ENCODE assay signal across 8 cellular contexts in the genomic region with DNA sequence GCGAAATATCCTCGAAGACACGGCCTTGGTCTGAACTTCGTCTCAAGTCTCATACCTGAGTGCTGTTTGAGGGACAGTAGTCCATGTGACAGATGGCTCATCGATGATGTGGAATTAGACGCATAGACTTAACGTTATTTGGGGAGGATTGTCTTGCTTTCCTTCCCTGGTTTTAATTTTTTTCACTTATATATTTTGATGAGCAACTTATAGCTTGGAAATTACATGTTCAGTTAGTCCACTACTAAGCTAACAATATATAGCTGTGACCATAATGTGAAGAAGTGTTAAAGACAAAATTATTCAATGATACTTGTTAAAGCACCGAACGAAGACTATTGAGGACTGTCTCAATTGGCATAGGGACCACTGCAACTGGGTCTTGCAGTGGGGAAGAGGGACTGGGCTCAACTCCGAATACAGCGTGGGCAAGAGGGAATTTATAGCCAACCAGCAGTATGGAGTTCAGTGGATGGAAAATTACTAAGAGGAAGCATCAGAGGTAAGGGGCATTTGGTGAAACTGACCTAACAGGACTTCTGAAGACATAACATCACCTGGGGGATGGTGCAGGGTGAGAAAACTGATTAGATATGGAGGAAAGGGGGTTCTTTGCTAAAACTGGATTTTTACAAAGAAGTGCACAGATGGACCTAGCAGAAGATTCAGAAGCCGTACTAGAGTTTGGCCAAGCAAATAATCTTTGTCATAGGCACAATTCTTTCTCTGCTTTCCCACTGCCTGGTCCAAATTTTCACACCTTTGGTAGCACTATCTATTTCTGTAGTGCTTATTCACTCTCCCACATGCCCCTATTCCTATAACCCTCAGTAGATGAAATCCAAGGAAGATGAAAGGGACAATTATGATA. TPM values are rescaled to one million over a fixed set of nuclear protein-coding genes. Genes with fewer than 3 reads are reported as not detected.
DNase-seq lines count a peak whose midpoint lies in the region; ATAC-seq, FAIRE-seq and TF ChIP-seq lines count a peak whose summit lies in the region.

No MANE protein-coding gene starts in this region.

- in situ Hi-C loops in K562 (cut with MboI), result loop anchor here (5.0 to 10.0 kb wide), 2 partner anchors 78 to 160 kb away; a partner anchor contains a TSS

- intact Hi-C loops in K562 (cut with micrococcal nuclease) (loop anchor here (1.0 to 10.0 kb wide), 9 partner anchors 67 to 310 kb away; a partner anchor contains a TSS), upper lobe of right lung (cut with DNase I) (no loop called here)

- POLR2A ChIA-PET in K562 (lab: Yijun Ruan, JAX), result interaction anchor here (1.6 to 2.3 kb wide), 2 partner anchors 18 to 30 kb away, joined by 4 to 6 read pairs; no protein-coding TSS in a partner anchor

- peak overlapping the region; percentile 97 for H2AFZ ChIP-seq in K562 (ENCODE audit: low read depth, low read length)

- no TSS peak for BruUV-seq in K562 (replicated peaks; lab: Mats Ljungman, UMichigan)

- H3K9me1 ChIP-seq in K562 (ENCODE audit: control insufficient read depth, insufficient read depth, low read length), result no peaks in the 10 kb centered on the region

- H3K36me3 ChIP-seq in K562 (ENCODE audit: control insufficient read depth, insufficient read depth, low read length), result no peaks in the 10 kb centered on the region; the same call in 2 of the 3 replicates
- no peaks in the 10 kb centered on the region for H3K36me3 ChIP-seq in lung (ENCODE audit: control insufficient read depth in 2 of 2, insufficient read depth in 2 of 2, low read length in 2 of 2)
- H3K36me3 ChIP-seq in upper lobe of right lung, result no peaks in the 10 kb centered on the region

- no peak for TF ChIP-seq EP300 in K562 (IDR thresholded peaks at IDR 0.05; ENCODE audit: low read length)

- no peak for TF ChIP-seq POLR2A in K562 (conservative IDR thresholded peaks at IDR 0.05)

- H3K9me3 ChIP-seq in K562 (replicated peaks; ENCODE audit: control insufficient read depth, insufficient read depth, low read depth, low read length) (no peaks in the 10 kb centered on the region), lung (ENCODE audit: control insufficient read depth in 2 of 2, insufficient read depth in 1 of 2, low read length in 1 of 2) (no peaks in the 10 kb centered on the region), upper lobe of right lung (no peaks in the 10 kb centered on the region)

- CTCF ChIA-PET in K562 (lab: Yijun Ruan, JAX; ENCODE audit: low intra/inter-chr PET ratio), result interaction anchor here (0.5 to 0.8 kb wide), 4 partner anchors 16 to 361 kb away, joined by 3 to 4 read pairs (median 3); no protein-coding TSS in a partner anchor

- no peaks in the 10 kb centered on the region for H3K27me3 ChIP-seq in K562 (ENCODE audit: control insufficient read depth in 2 of 2, insufficient read depth in 2 of 2, low read length in 2 of 2)
- H3K27me3 ChIP-seq in lung (ENCODE audit: control insufficient read depth, insufficient read depth), result no peaks in the 10 kb centered on the region
- H3K27me3 ChIP-seq in upper lobe of right lung, result no peaks in the 10 kb centered on the region

- ATAC-seq in K562 (peak; percentile 1; the same call in 1 of the 3 replicates), lung (ENCODE audit: insufficient read depth, low FRiP score) (no peak), upper lobe of right lung (no peak), GM18867 (IDR thresholded peaks at IDR 0.05; ENCODE audit: unreplicated experiment) (no peak)

- TF ChIP-seq CTCF in K562 (IDR thresholded peaks at IDR 0.05 in 2 of 3, conservative IDR thresholded peaks at IDR 0.05 in 1 of 3; ENCODE audit: insufficient read depth in 2 of 3, low read depth in 1 of 3, low read length in 3 of 3) (no peak), lung (IDR thresholded peaks at IDR 0.05; ENCODE audit: control extremely low read depth, extremely low read depth) (no peak), upper lobe of right lung (IDR thresholded peaks at IDR 0.05) (no peak)

- peak overlapping the region; percentile 84 for H3K4me2 ChIP-seq in K562 (ENCODE audit: insufficient read depth, low read length)

- no peak for TF ChIP-seq RAD21 in K562 (CRISPR knock-in tag; conservative IDR thresholded peaks at IDR 0.05 in 1 of 2, IDR thresholded peaks at IDR 0.05 in 1 of 2)

- H4K20me1 ChIP-seq in K562 (replicated peaks; ENCODE audit: control insufficient read depth, insufficient read depth, low read length), result no peaks in the 10 kb centered on the region

- peak overlapping the region in 1 of 2 experiments; percentile 70; a peak in 2 of 4 replicates for H3K9ac ChIP-seq in K562 (ENCODE audit: insufficient read depth in 1 of 2, low read depth in 2 of 2, low read length in 2 of 2)

- H3K4me3 ChIP-seq in K562 (peak overlapping the region; percentile 88; the same call in 1 of the 2 replicates), lung (peak overlapping the region; percentile 47), upper lobe of right lung (peak overlapping the region; percentile 84)

- H3K4me1 ChIP-seq in K562 (replicated peaks in 1 of 2; ENCODE audit: control insufficient read depth in 2 of 2, insufficient read depth in 2 of 2, low read length in 2 of 2), result peaks cover 25 to 34% of the 10 kb centered on the region in 2 experiments
- H3K4me1 ChIP-seq in lung (ENCODE audit: control insufficient read depth in 2 of 2, insufficient read depth in 2 of 2, low read length in 2 of 2), result peaks cover 0 to 15% of the 10 kb centered on the region in 2 donors
- H3K4me1 ChIP-seq in upper lobe of right lung, result peaks cover 24% of the 10 kb centered on the region

- H3K79me2 ChIP-seq in K562 (ENCODE audit: control insufficient read depth, insufficient read depth, low read length), result peaks cover 16% of the 10 kb centered on the region

- FAIRE-seq in K562 (lab: Jason Lieb, UNC) (no peak), urothelium cell line (lab: Jason Lieb, UNC) (no peak)

- DNase-seq in CD1c-positive myeloid dendritic cell (ENCODE audit: extremely low spot score) (peak; percentile 37), HT-29 (ENCODE audit: low spot score) (peak; percentile 71), K562 (ENCODE audit: extremely low read depth in 1 of 4, low spot score in 3 of 4) (peak in 2 of 4 experiments; percentile 10 to 35), lung (ENCODE audit: low spot score) (no peak), upper lobe of right lung (no peak), urothelium cell line (ENCODE audit: low spot score) (no peak), NCI-H526 treated with DMSO at 0.1 percent for 48 hours (lab: John Stamatoyannopoulos, UW) (no peak)

- WGBS in K562 (ENCODE audit: insufficient coverage, low coverage, missing lambda C conversion rate), result 37% methylated on average over 12 of the region's 12 CpGs
- 27 to 36% methylated on average over 12 of the region's 12 CpGs for WGBS in lung, 2 donors

- H3K27ac ChIP-seq in K562 (ENCODE audit: extremely low read depth, low read depth, low read length), result peak overlapping the region; percentile 78
- peak overlapping the region; percentile 85 to 97 for H3K27ac ChIP-seq in lung (ENCODE audit: low read depth in 1 of 2, low read length in 1 of 2)
- H3K27ac ChIP-seq in upper lobe of right lung, result peak overlapping the region; percentile 97

TF ChIP-seq in K562, 482 proteins besides CTCF, POLR2A, EP300 and RAD21 (continues in another document):
- TF ChIP-seq WHSC1 (IDR thresholded peaks at IDR 0.05; ENCODE audit: low read length), result no peak

RNA-seq across cellular contexts. Expression of a gene that starts 0.9 kb away (rescaled TPM):
- total RNA-seq in HT-29 (2014; rRNA removed; shearing (Covaris generic)), result 146 and 162 TPM in 2 replicates
- 63.3 and 68.0 TPM in 2 replicates for total RNA-seq in K562 (2011; cell fraction: chromatin; rRNA removed; ENCODE audit: low replicate concordance)
- 58.0 and 66.8 TPM in 2 replicates for total RNA-seq in K562 (2011; cell fraction: nucleolus; rRNA removed)
- 91.1 and 94.4 TPM in 2 replicates for total RNA-seq in K562 (2011; cell fraction: nucleoplasm; rRNA removed)
- 23.0 and 28.2 TPM in 2 replicates for total RNA-seq in K562 (2014; rRNA removed)
- total RNA-seq in K562 (2014; rRNA removed; fragmentation: Illumina TruSeq; extraction: Trizol), result 31.5 and 33.5 TPM in 2 replicates
- total RNA-seq in K562 (2015; rRNA removed; fragmentation: Illumina TruSeq; extraction: Trizol), result 30.0 and 33.8 TPM in 2 replicates
- 24.8 and 25.4 TPM in 2 replicates for total RNA-seq in K562 (2021)
- 83.8 and 90.4 TPM in 2 replicates for polyA plus RNA-seq in K562 (2011; rRNA removed)
- polyA plus RNA-seq in K562 (2011; cell fraction: cytosol; rRNA removed), result 32.8 and 55.3 TPM in 2 replicates
- 37.7 and 56.4 TPM in 2 replicates for polyA plus RNA-seq in K562 (2011; cell fraction: nucleus; rRNA removed)
- polyA plus RNA-seq in K562 (2012), result 34.3 and 39.0 TPM in 2 replicates
- 37.1 and 51.5 TPM in 2 replicates for polyA plus RNA-seq in K562 (2014; fragmentation: Illumina TruSeq; extraction: Trizol)
- 1 to 10 TPM; 9.3 to 9.7 TPM for polyA plus RNA-seq in K562 (2014; fragmentation: Nextera tagmentation; extraction: Ambion mirVana)
- 19.9 and 26.5 TPM in 2 replicates for polyA plus RNA-seq in K562 (2014; rRNA removed)
- 104 and 110 TPM in 2 replicates for polyA minus RNA-seq in K562 (2011; rRNA and poly(A)+ RNA removed)
- polyA minus RNA-seq in K562 (2011; cell fraction: cytosol; rRNA and poly(A)+ RNA removed), result 40.5 and 50.2 TPM in 2 replicates
- 18.6 and 25.9 TPM in 2 replicates for polyA minus RNA-seq in K562 (2011; cell fraction: nucleus; rRNA and poly(A)+ RNA removed)
- total RNA-seq in lung, result 10 to 100 TPM; 54.9 to 60.4 TPM
- polyA plus RNA-seq in lung, result 10 to 100 TPM; 28.4 to 36.7 TPM
- 68.9 TPM for total RNA-seq in upper lobe of right lung

RNA-seq across cellular contexts. Expression of a gene that starts 7.3 kb away (rescaled TPM):
- 19.5 and 23.8 TPM in 2 replicates for total RNA-seq in HT-29 (2014; rRNA removed; shearing (Covaris generic))
- 25.6 and 49.0 TPM in 2 replicates for total RNA-seq in K562 (2011; cell fraction: chromatin; rRNA removed; ENCODE audit: low replicate concordance)
- total RNA-seq in K562 (2011; cell fraction: nucleolus; rRNA removed), result 22.2 and 23.7 TPM in 2 replicates
- 30.6 and 49.1 TPM in 2 replicates for total RNA-seq in K562 (2011; cell fraction: nucleoplasm; rRNA removed)
- total RNA-seq in K562 (2014; rRNA removed) (18.6 and 19.4 TPM in 2 replicates), K562 (2014; rRNA removed; fragmentation: Illumina TruSeq; extraction: Trizol) (41.5 and 47.2 TPM in 2 replicates), K562 (2015; rRNA removed; fragmentation: Illumina TruSeq; extraction: Trizol) (33.9 and 38.2 TPM in 2 replicates), K562 (2021) (30.0 and 31.7 TPM in 2 replicates), lung (100 to 1,000 TPM in 1 of 2 donors, 10 to 100 TPM in 1; 43.9 to 133 TPM), upper lobe of right lung (65.9 TPM)
- polyA plus RNA-seq in K562 (2011; rRNA removed) (55.2 and 59.9 TPM in 2 replicates), K562 (2014; fragmentation: Illumina TruSeq; extraction: Trizol) (26.4 and 32.7 TPM in 2 replicates), K562 (2014; fragmentation: Nextera tagmentation; extraction: Ambion mirVana) (10 to 100 TPM; 60.5 to 65.9 TPM), K562 (2014; rRNA removed) (16.3 and 23.3 TPM in 2 replicates), lung (10 to 100 TPM; 23.4 to 39.1 TPM)
- 15.1 and 20.9 TPM in 2 replicates for polyA plus RNA-seq in K562 (2011; cell fraction: cytosol; rRNA removed)
- 21.9 and 34.3 TPM in 2 replicates for polyA plus RNA-seq in K562 (2011; cell fraction: nucleus; rRNA removed)
- 25.6 and 31.9 TPM in 2 replicates for polyA plus RNA-seq in K562 (2012)
- 52.9 and 54.6 TPM in 2 replicates for polyA minus RNA-seq in K562 (2011; rRNA and poly(A)+ RNA removed)
- polyA minus RNA-seq in K562 (2011; cell fraction: cytosol; rRNA and poly(A)+ RNA removed), result 14.9 and 18.9 TPM in 2 replicates
- 24.4 and 48.5 TPM in 2 replicates for polyA minus RNA-seq in K562 (2011; cell fraction: nucleus; rRNA and poly(A)+ RNA removed)

Comparison
In these comparisons a context has a peak if more than half of its experiments do, and no peak if none do; other contexts are left out.
1. DNase-seq: peak in CD1c-positive myeloid dendritic cell (single experiment) and HT-29 (single experiment); none in lung (single experiment), upper lobe of right lung (single experiment), urothelium cell line (single experiment) and NCI-H526 treated with DMSO at 0.1 percent for 48 hours (single experiment).
2. Peak in every context shown above with its lines, with median percentiles within 50 percentile points of each other: H3K27ac ChIP-seq and H3K4me3 ChIP-seq.